21 cellular contexts compared by ENCODE assay signal in genomic region chr18:65606551-65607130, GRCh38.
DNase-seq lines count a peak whose midpoint lies in the region; FAIRE-seq and TF ChIP-seq lines count a peak whose summit lies in the region.
"Had no signal": no experiment of that assay in that cellular context is flagged by ENCODE, and none has a peak within 500 bp of the region (broad histone marks: within the 10 kb centered on the region; RNA-seq: fewer than 3 reads in every experiment).

No MANE protein-coding gene starts in this region.

- H2BK5ac ChIP-seq in neuronal stem cell (ENCODE audit: low read length), result no peak overlapping the region

- no peak overlapping the region for H2BK15ac ChIP-seq in neuronal stem cell (ENCODE audit: low read length)

- H3K4me3 ChIP-seq in SK-N-MC (no peak overlapping the region), endothelial cell of umbilical vein (replicated peaks in 1 of 3; ENCODE audit: insufficient read depth in 1 of 3, low read depth in 1 of 3, low read length in 3 of 3) (no peak overlapping the region), neuronal stem cell (ENCODE audit: low read length in 2 of 2) (no peak overlapping the region)

- CTCF ChIA-PET in activated naive CD4-positive, alpha-beta T cell treated with anti-CD3 and anti-CD28 coated beads for 36 hours (lab: Charles Lee), result interaction anchor here (0.6 kb wide), 1 partner anchor 226 kb away, joined by 3 read pairs; no protein-coding TSS in a partner anchor
- CTCF ChIA-PET in endothelial cell of umbilical vein (lab: Charles Lee), result no interaction called here

- intact Hi-C loops in activated naive CD4-positive, alpha-beta T cell treated with anti-CD3 and anti-CD28 coated beads for 36 hours (cut with micrococcal nuclease), result no loop called here
- intact Hi-C loops in endothelial cell of umbilical vein (cut with micrococcal nuclease), result no loop called here

- H3K36me3 ChIP-seq in SK-N-MC (ENCODE audit: insufficient read depth, low read length) (no peaks in the 10 kb centered on the region), endothelial cell of umbilical vein (ENCODE audit: control insufficient read depth in 2 of 2, extremely low read depth in 1 of 2, insufficient read depth in 2 of 2, low read length in 2 of 2) (no peaks in the 10 kb centered on the region), neuronal stem cell (replicated peaks in 1 of 2; ENCODE audit: control insufficient read depth in 2 of 2, insufficient read depth in 2 of 2, low read length in 2 of 2) (no peaks in the 10 kb centered on the region)

- peaks cover 4% of the 10 kb centered on the region for H3K9me3 Mint-ChIP-seq in activated naive CD4-positive, alpha-beta T cell treated with anti-CD3 and anti-CD28 coated beads for 36 hours

- no peak overlapping the region for H3K23ac ChIP-seq in neuronal stem cell (ENCODE audit: low read depth, low read length, poor library complexity)

- no peak for TF ChIP-seq CTCF in endothelial cell of umbilical vein (IDR thresholded peaks at IDR 0.05; ENCODE audit: extremely low read depth in 1 of 2, insufficient read depth in 1 of 2, low read depth in 1 of 2, low read length in 2 of 2)

- peak overlapping the region; percentile 54 for H3K27ac ChIP-seq in SK-N-MC
- peak overlapping the region; percentile 32 for H3K27ac ChIP-seq in endothelial cell of umbilical vein (ENCODE audit: insufficient read depth, low read depth, low read length)
- H3K27ac ChIP-seq in neuronal stem cell (replicated peaks; ENCODE audit: low read length), result no peak overlapping the region
- H3K27ac ChIP-seq: C4-2B had no signal

- no peak overlapping the region for H3K4me2 ChIP-seq in endothelial cell of umbilical vein (ENCODE audit: insufficient read depth, low read length)
- H3K4me2 ChIP-seq in neuronal stem cell (ENCODE audit: insufficient read depth, low read length, poor library complexity, severe bottlenecking), result no peak overlapping the region

- no peaks in the 10 kb centered on the region for H3K4me1 Mint-ChIP-seq in activated naive CD4-positive, alpha-beta T cell treated with anti-CD3 and anti-CD28 coated beads for 36 hours (ENCODE audit: low read depth)

- H2AK5ac ChIP-seq in neuronal stem cell (ENCODE audit: low read depth, low read length), result no peak overlapping the region

- no peaks in the 10 kb centered on the region for H4K20me1 ChIP-seq in endothelial cell of umbilical vein (replicated peaks; ENCODE audit: control insufficient read depth, extremely low read depth, insufficient read depth, low read length)

- TF ChIP-seq POLR2A in endothelial cell of umbilical vein (IDR thresholded peaks at IDR 0.05; ENCODE audit: low read depth, low read length), result no peak

- H3K9me3 ChIP-seq in SK-N-MC (ENCODE audit: low read depth, low read length) (no peaks in the 10 kb centered on the region), endothelial cell of umbilical vein (replicated peaks; ENCODE audit: control insufficient read depth, insufficient read depth, low read length) (no peaks in the 10 kb centered on the region), neuronal stem cell (replicated peaks in 1 of 2; ENCODE audit: control insufficient read depth in 2 of 2, insufficient read depth in 1 of 2, low read depth in 1 of 2, low read length in 2 of 2) (no peaks in the 10 kb centered on the region)

- H3K4ac ChIP-seq in neuronal stem cell (ENCODE audit: low read length), result no peak overlapping the region

- no peaks in the 10 kb centered on the region for H3K36me3 Mint-ChIP-seq in activated naive CD4-positive, alpha-beta T cell treated with anti-CD3 and anti-CD28 coated beads for 36 hours (ENCODE audit: low read depth)

- POLR2A ChIA-PET in endothelial cell of umbilical vein (lab: Charles Lee), result no interaction called here

- no peak overlapping the region for H4K91ac ChIP-seq in neuronal stem cell (ENCODE audit: low read depth, low read length, poor library complexity)

- no peaks in the 10 kb centered on the region for H3K79me1 ChIP-seq in neuronal stem cell (ENCODE audit: low read depth, low read length)

- no peak overlapping the region for H2BK12ac ChIP-seq in neuronal stem cell (ENCODE audit: low read length)

- H2AFZ ChIP-seq in endothelial cell of umbilical vein (ENCODE audit: low read depth, low read length) (no peak overlapping the region), neuronal stem cell (ENCODE audit: low read length) (peak overlapping the region; percentile 66)

- H3K18ac ChIP-seq in neuronal stem cell (ENCODE audit: low read length), result no peak overlapping the region

- no peak overlapping the region for H4K8ac ChIP-seq in neuronal stem cell (ENCODE audit: low read depth, low read length)

- H3K27me3 ChIP-seq in endothelial cell of umbilical vein (ENCODE audit: control insufficient read depth in 2 of 2, insufficient read depth in 2 of 2, low read length in 2 of 2) (no peaks in the 10 kb centered on the region), neuronal stem cell (ENCODE audit: control insufficient read depth in 3 of 3, insufficient read depth in 3 of 3, low read depth in 1 of 3, low read length in 3 of 3) (no peaks in the 10 kb centered on the region)

- H2BK120ac ChIP-seq in neuronal stem cell (ENCODE audit: low read depth, low read length), result no peak overlapping the region

- H3K4me1 ChIP-seq in endothelial cell of umbilical vein (ENCODE audit: control insufficient read depth, extremely low read depth, insufficient read depth, low read length) (no peaks in the 10 kb centered on the region), neuronal stem cell (ENCODE audit: control insufficient read depth in 2 of 2, insufficient read depth in 1 of 2, low read depth in 1 of 2, low read length in 2 of 2) (no peaks in the 10 kb centered on the region)

- dilution Hi-C loops in endothelial cell of umbilical vein (cut with MboI; ENCODE audit: extremely low pct_ligation_motif_present, low sequenced_read_pairs), result no loop called here

- H3K14ac ChIP-seq in neuronal stem cell (ENCODE audit: low read length), result no peak overlapping the region

- no peaks in the 10 kb centered on the region for H3K27me3 Mint-ChIP-seq in activated naive CD4-positive, alpha-beta T cell treated with anti-CD3 and anti-CD28 coated beads for 36 hours (ENCODE audit: low read depth)

- no CpG with 5 or more reads among the region's 3 CpGs for WGBS in neuronal stem cell (ENCODE audit: extremely low coverage in 2 of 2, insufficient read length in 2 of 2, insufficient replicate concordance in 1 of 2), 2 donors

- no peak overlapping the region for H3K27ac Mint-ChIP-seq in activated naive CD4-positive, alpha-beta T cell treated with anti-CD3 and anti-CD28 coated beads for 36 hours

- no peaks in the 10 kb centered on the region for H3K79me2 ChIP-seq in endothelial cell of umbilical vein (ENCODE audit: control insufficient read depth, insufficient read depth, low read length)

- FAIRE-seq in endothelial cell of umbilical vein (lab: Jason Lieb, UNC), result no peak

- no peak overlapping the region for H3K9ac ChIP-seq in SK-N-MC (ENCODE audit: insufficient read length)
- H3K9ac ChIP-seq in endothelial cell of umbilical vein (replicated peaks; ENCODE audit: extremely low read depth, insufficient read depth, low read length), result no peak overlapping the region
- no peak overlapping the region for H3K9ac ChIP-seq in neuronal stem cell (ENCODE audit: low read depth, low read length, poor library complexity)

- no TSS peak for BruUV-seq in endothelial cell of umbilical vein (replicated peaks; lab: Mats Ljungman, UMichigan)

- H3K4me3 Mint-ChIP-seq in activated naive CD4-positive, alpha-beta T cell treated with anti-CD3 and anti-CD28 coated beads for 36 hours, result no peak overlapping the region

- peak; percentile 5 for DNase-seq in activated naive CD4-positive, alpha-beta T cell treated with anti-CD3 and anti-CD28 coated beads for 36 hours
- DNase-seq in activated naive CD4-positive, alpha-beta T cell treated with anti-CD3 and anti-CD28 coated beads, Interleukin-2, amount 50 U/mL, for 16 hours, result no peak
- peak; percentile 61 for DNase-seq in SK-N-MC (ENCODE audit: low read depth, low spot score)
- DNase-seq in endothelial cell of umbilical vein (ENCODE audit: low read depth, low spot score), result peak; percentile 34
- DNase-seq in neuronal stem cell (ENCODE audit: low spot score), result no peak
- DNase-seq in DMS53 treated with DMSO at 0.1 percent for 48 hours (lab: John Stamatoyannopoulos, UW; ENCODE audit: unreplicated experiment), result no peak
- DNase-seq in CD1c-positive myeloid dendritic cell (ENCODE audit: extremely low spot score), result no peak
- no peak for DNase-seq in midbrain (lab: John Stamatoyannopoulos, UW)
- DNase-seq: 8988T, AML-193, DMS53, MM.1S, NCI-H1694, NCI-H2081, NCI-H2171, NCI-H345, NCI-H524 treated with DMSO at 0.1 percent for 48 hours, NCI-H82, OCI-M1, Right ventricle myocardium superior had no signal

- no peaks in the 10 kb centered on the region for H3K9me1 ChIP-seq in endothelial cell of umbilical vein (replicated peaks; ENCODE audit: control insufficient read depth, extremely low read depth, insufficient read depth, low read length)

TF ChIP-seq in endothelial cell of umbilical vein, 7 proteins besides CTCF, POLR2A, EP300 and RAD21:
- no peak for TF ChIP-seq EZH2 (IDR thresholded peaks at IDR 0.05; ENCODE audit: borderline replicate concordance, low read depth, low read length, severe bottlenecking)
- TF ChIP-seq FOS (IDR thresholded peaks at IDR 0.05; ENCODE audit: borderline replicate concordance, insufficient read depth, low read length), result peak; percentile 25
- no peak for TF ChIP-seq MAX (IDR thresholded peaks at IDR 0.05; ENCODE audit: insufficient read depth, insufficient read length)
- no peak for TF ChIP-seq JUN (IDR thresholded peaks at IDR 0.05; ENCODE audit: borderline replicate concordance, insufficient read depth, insufficient read length, low read depth)

Comparison
In these comparisons a context has a peak if more than half of its experiments do, and no peak if none do; other contexts are left out.
1. DNase-seq: peak in activated naive CD4-positive, alpha-beta T cell treated with anti-CD3 and anti-CD28 coated beads for 36 hours (single experiment), SK-N-MC (single experiment) and endothelial cell of umbilical vein (single experiment); none in activated naive CD4-positive, alpha-beta T cell treated with anti-CD3 and anti-CD28 coated beads, Interleukin-2, amount 50 U/mL, for 16 hours (single experiment), neuronal stem cell (single experiment), DMS53 treated with DMSO at 0.1 percent for 48 hours (single experiment), CD1c-positive myeloid dendritic cell (single experiment) and midbrain (single experiment).